ENCODE assay signal across 1 cellular context in genomic region chr1:150809651-150810050, GRCh38.
TF ChIP-seq lines count a peak whose summit lies in the region.

No MANE protein-coding gene starts in this region.

TF ChIP-seq in IMR-90, 13 proteins besides CTCF, POLR2A, EP300 and RAD21:
- TF ChIP-seq MXI1 (IDR thresholded peaks at IDR 0.05; ENCODE audit: borderline replicate concordance, low read depth, low read length) (peak; percentile 46; the same call in 1 of the 2 replicates), FOS (IDR thresholded peaks at IDR 0.05; ENCODE audit: low read depth, low read length) (no peak), MAZ (IDR thresholded peaks at IDR 0.05; ENCODE audit: borderline replicate concordance, low read depth, low read length) (peak; percentile 79), RCOR1 (IDR thresholded peaks at IDR 0.05; ENCODE audit: insufficient replicate concordance, low read length) (no peak), RFX5 (IDR thresholded peaks at IDR 0.05; ENCODE audit: low read depth, low read length) (no peak), CEBPB (IDR thresholded peaks at IDR 0.05; ENCODE audit: low read depth, low read length) (no peak)
